In genomic region chr4:11720292-11720691, GRCh38 we compare ENCODE assay signal across 8 cellular contexts.
A peak's percentile ranks its signal among the peaks of the same experiment; 100 is the strongest.
DNase-seq lines count a peak whose midpoint lies in the region; ATAC-seq and TF ChIP-seq lines count a peak whose summit lies in the region.

No MANE protein-coding gene starts in this region.

- no peaks in the 10 kb centered on the region for H3K4me1 Mint-ChIP-seq in activated CD8-positive, alpha-beta T cell treated with anti-CD3 and anti-CD28 coated beads for 36 hours (ENCODE audit: low read depth)
- H3K4me1 Mint-ChIP-seq in activated CD8-positive, alpha-beta T cell treated with anti-CD3 and anti-CD28 coated beads, Interleukin-2, amount 10 ng/mL, durations not matched to agents 7 days and 5 days (ENCODE audit: low read depth), result no peaks in the 10 kb centered on the region
- H3K4me1 Mint-ChIP-seq in activated naive CD4-positive, alpha-beta T cell treated with anti-CD3 and anti-CD28 coated beads, Interleukin-2, amount 10 ng/mL, durations not matched to agents 7 days and 5 days, result no peaks in the 10 kb centered on the region

- H3K27me3 Mint-ChIP-seq in activated CD8-positive, alpha-beta T cell treated with anti-CD3 and anti-CD28 coated beads for 36 hours, result peaks cover 4% of the 10 kb centered on the region
- H3K27me3 Mint-ChIP-seq in activated CD8-positive, alpha-beta T cell treated with anti-CD3 and anti-CD28 coated beads, Interleukin-2, amount 10 ng/mL, durations not matched to agents 7 days and 5 days (ENCODE audit: low read depth), result peaks cover 3% of the 10 kb centered on the region
- H3K27me3 Mint-ChIP-seq in activated naive CD4-positive, alpha-beta T cell treated with anti-CD3 and anti-CD28 coated beads, Interleukin-2, amount 10 ng/mL, durations not matched to agents 7 days and 5 days, result no peaks in the 10 kb centered on the region

- intact Hi-C loops in activated CD8-positive, alpha-beta T cell treated with anti-CD3 and anti-CD28 coated beads for 36 hours (cut with micrococcal nuclease), result no loop called here
- intact Hi-C loops in mucosa of descending colon (cut with DNase I, micrococcal nuclease), result no loop called here

- H3K9me3 ChIP-seq in mucosa of descending colon, result no peaks in the 10 kb centered on the region

- DNase-seq in activated CD8-positive, alpha-beta T cell treated with anti-CD3 and anti-CD28 coated beads for 36 hours, result no peak
- DNase-seq in activated CD8-positive, alpha-beta T cell treated with anti-CD3 and anti-CD28 coated beads, Interleukin-2, amount 10 ng/mL, durations not matched to agents 7 days and 5 days, result no peak
- DNase-seq in NCI-H2029 (lab: John Stamatoyannopoulos, UW), result peak; percentile 31
- peak; percentile 79 for DNase-seq in dermis blood vessel endothelial cell
- DNase-seq in mucosa of descending colon, result peak in 1 of 3 donors; percentile 36
- no peak for DNase-seq in activated T-cell treated with anti-CD3 and anti-CD28 coated beads, Interleukin-2, amount 50 U/mL, for 48 hours
- no peak for DNase-seq in activated naive CD4-positive, alpha-beta T cell treated with anti-CD3 and anti-CD28 coated beads, Interleukin-2, amount 10 ng/mL, durations not matched to agents 7 days and 5 days

- no peaks in the 10 kb centered on the region for H3K9me3 Mint-ChIP-seq in activated CD8-positive, alpha-beta T cell treated with anti-CD3 and anti-CD28 coated beads for 36 hours
- H3K9me3 Mint-ChIP-seq in activated CD8-positive, alpha-beta T cell treated with anti-CD3 and anti-CD28 coated beads, Interleukin-2, amount 10 ng/mL, durations not matched to agents 7 days and 5 days (ENCODE audit: insufficient read depth), result no peaks in the 10 kb centered on the region
- no peaks in the 10 kb centered on the region for H3K9me3 Mint-ChIP-seq in activated naive CD4-positive, alpha-beta T cell treated with anti-CD3 and anti-CD28 coated beads, Interleukin-2, amount 10 ng/mL, durations not matched to agents 7 days and 5 days

- POLR2A ChIA-PET in activated CD8-positive, alpha-beta T cell treated with anti-CD3 and anti-CD28 coated beads for 36 hours (lab: Charles Lee), result no interaction called here
- POLR2A ChIA-PET in activated CD8-positive, alpha-beta T cell treated with anti-CD3 and anti-CD28 coated beads, Interleukin-2, amount 10 ng/mL, durations not matched to agents 7 days and 5 days (lab: Charles Lee), result interaction anchor here (0.6 kb wide), 1 partner anchor 337 kb away, joined by 3 read pairs; no protein-coding TSS in a partner anchor

- ATAC-seq in activated CD8-positive, alpha-beta T cell treated with anti-CD3 and anti-CD28 coated beads for 36 hours, result no peak
- ATAC-seq in activated CD8-positive, alpha-beta T cell treated with anti-CD3 and anti-CD28 coated beads, Interleukin-2, amount 10 ng/mL, durations not matched to agents 7 days and 5 days, result no peak
- ATAC-seq in mucosa of descending colon (peak; percentile 82), GM18861 (IDR thresholded peaks at IDR 0.05; ENCODE audit: unreplicated experiment) (no peak)

- H3K36me3 Mint-ChIP-seq in activated CD8-positive, alpha-beta T cell treated with anti-CD3 and anti-CD28 coated beads for 36 hours (ENCODE audit: low read depth), result no peaks in the 10 kb centered on the region
- no peaks in the 10 kb centered on the region for H3K36me3 Mint-ChIP-seq in activated CD8-positive, alpha-beta T cell treated with anti-CD3 and anti-CD28 coated beads, Interleukin-2, amount 10 ng/mL, durations not matched to agents 7 days and 5 days (ENCODE audit: low read depth)
- H3K36me3 Mint-ChIP-seq in activated naive CD4-positive, alpha-beta T cell treated with anti-CD3 and anti-CD28 coated beads, Interleukin-2, amount 10 ng/mL, durations not matched to agents 7 days and 5 days, result no peaks in the 10 kb centered on the region

- CTCF ChIA-PET in activated CD8-positive, alpha-beta T cell treated with anti-CD3 and anti-CD28 coated beads for 36 hours (lab: Charles Lee), result no interaction called here
- CTCF ChIA-PET in activated CD8-positive, alpha-beta T cell treated with anti-CD3 and anti-CD28 coated beads, Interleukin-2, amount 10 ng/mL, durations not matched to agents 7 days and 5 days (lab: Charles Lee), result no interaction called here
- CTCF ChIA-PET in activated naive CD4-positive, alpha-beta T cell treated with anti-CD3 and anti-CD28 coated beads, Interleukin-2, amount 10 ng/mL, durations not matched to agents 7 days and 5 days (lab: Charles Lee), result no interaction called here

- peak; percentile 30 for TF ChIP-seq CTCF in activated CD8-positive, alpha-beta T cell treated with anti-CD3 and anti-CD28 coated beads for 36 hours (IDR thresholded peaks at IDR 0.05)
- TF ChIP-seq CTCF in mucosa of descending colon (IDR thresholded peaks at IDR 0.05), result peak; percentile 60

- no peaks in the 10 kb centered on the region for H3K4me1 ChIP-seq in mucosa of descending colon (ENCODE audit: low read depth)

- H3K36me3 ChIP-seq in mucosa of descending colon (ENCODE audit: low read depth), result no peaks in the 10 kb centered on the region

- H3K27ac Mint-ChIP-seq in activated CD8-positive, alpha-beta T cell treated with anti-CD3 and anti-CD28 coated beads for 36 hours, result no peak overlapping the region
- no peak overlapping the region for H3K27ac Mint-ChIP-seq in activated CD8-positive, alpha-beta T cell treated with anti-CD3 and anti-CD28 coated beads, Interleukin-2, amount 10 ng/mL, durations not matched to agents 7 days and 5 days
- H3K27ac Mint-ChIP-seq in activated naive CD4-positive, alpha-beta T cell treated with anti-CD3 and anti-CD28 coated beads, Interleukin-2, amount 10 ng/mL, durations not matched to agents 7 days and 5 days, result no peak overlapping the region

- H3K4me3 ChIP-seq in mucosa of descending colon, result no peak overlapping the region

- no peak overlapping the region for H3K4me3 Mint-ChIP-seq in activated CD8-positive, alpha-beta T cell treated with anti-CD3 and anti-CD28 coated beads for 36 hours
- H3K4me3 Mint-ChIP-seq in activated CD8-positive, alpha-beta T cell treated with anti-CD3 and anti-CD28 coated beads, Interleukin-2, amount 10 ng/mL, durations not matched to agents 7 days and 5 days, result no peak overlapping the region
- no peak overlapping the region for H3K4me3 Mint-ChIP-seq in activated naive CD4-positive, alpha-beta T cell treated with anti-CD3 and anti-CD28 coated beads, Interleukin-2, amount 10 ng/mL, durations not matched to agents 7 days and 5 days

Comparison
In these comparisons a context has a peak if more than half of its experiments do, and no peak if none do; other contexts are left out.
1. DNase-seq: peak in NCI-H2029 (single experiment) and dermis blood vessel endothelial cell (single experiment); none in activated CD8-positive, alpha-beta T cell treated with anti-CD3 and anti-CD28 coated beads for 36 hours (single experiment), activated CD8-positive, alpha-beta T cell treated with anti-CD3 and anti-CD28 coated beads, Interleukin-2, amount 10 ng/mL, durations not matched to agents 7 days and 5 days (single experiment), activated T-cell treated with anti-CD3 and anti-CD28 coated beads, Interleukin-2, amount 50 U/mL, for 48 hours (0 of 2) and activated naive CD4-positive, alpha-beta T cell treated with anti-CD3 and anti-CD28 coated beads, Interleukin-2, amount 10 ng/mL, durations not matched to agents 7 days and 5 days (single experiment).